ENCODE assay signal across 18 cellular contexts in genomic region chr22:22953796-22954195, GRCh38.
DNase-seq lines count a peak whose midpoint lies in the region; ATAC-seq, FAIRE-seq and TF ChIP-seq lines count a peak whose summit lies in the region.
"Had no signal": no experiment of that assay in that cellular context is flagged by ENCODE, and none has a peak within 500 bp of the region (broad histone marks: within the 10 kb centered on the region; RNA-seq: fewer than 3 reads in every experiment).

No MANE protein-coding gene starts in this region.

- H3K9me3 Mint-ChIP-seq in activated CD4-positive, alpha-beta memory T cell treated with anti-CD3 and anti-CD28 coated beads, Interleukin-2, amount 10 ng/mL, durations not matched to agents 7 days and 5 days: no peaks in the 10 kb centered on the region
- no peaks in the 10 kb centered on the region for H3K9me3 Mint-ChIP-seq in activated CD4-positive, alpha-beta memory T cell treated with anti-CD3 and anti-CD28 coated beads for 36 hours
- H3K9me3 Mint-ChIP-seq in naive B cell: no peaks in the 10 kb centered on the region

- no peaks in the 10 kb centered on the region for H3K36me3 Mint-ChIP-seq in activated CD4-positive, alpha-beta memory T cell treated with anti-CD3 and anti-CD28 coated beads, Interleukin-2, amount 10 ng/mL, durations not matched to agents 7 days and 5 days (ENCODE audit: low read depth)
- H3K36me3 Mint-ChIP-seq in activated CD4-positive, alpha-beta memory T cell treated with anti-CD3 and anti-CD28 coated beads for 36 hours: no peaks in the 10 kb centered on the region
- no peaks in the 10 kb centered on the region for H3K36me3 Mint-ChIP-seq in naive B cell

- no peaks in the 10 kb centered on the region for H3K4me1 Mint-ChIP-seq in activated CD4-positive, alpha-beta memory T cell treated with anti-CD3 and anti-CD28 coated beads, Interleukin-2, amount 10 ng/mL, durations not matched to agents 7 days and 5 days
- peaks cover 3% of the 10 kb centered on the region for H3K4me1 Mint-ChIP-seq in activated CD4-positive, alpha-beta memory T cell treated with anti-CD3 and anti-CD28 coated beads for 36 hours (ENCODE audit: low read depth)
- H3K4me1 Mint-ChIP-seq in naive B cell: peaks cover 54 to 62% (median 62%) of the 10 kb centered on the region in 3 donors

- POLR2A ChIA-PET in activated CD4-positive, alpha-beta memory T cell treated with anti-CD3 and anti-CD28 coated beads, Interleukin-2, amount 10 ng/mL, durations not matched to agents 7 days and 5 days (lab: Charles Lee): interaction anchor here (0.8 kb wide), 1 partner anchor 9 kb away, joined by 3 read pairs; no protein-coding TSS in a partner anchor
- POLR2A ChIA-PET in activated CD4-positive, alpha-beta memory T cell treated with anti-CD3 and anti-CD28 coated beads for 36 hours (lab: Charles Lee): no interaction called here
- POLR2A ChIA-PET in OCI-LY7 (lab: Charles Lee): interaction anchor here (0.7 to 1.4 kb wide), 5 partner anchors 12 to 181 kb away, joined by 3 to 8 read pairs (median 3); no protein-coding TSS in a partner anchor

- no peak for FAIRE-seq in H54 (lab: Jason Lieb, UNC)

- H3K27me3 Mint-ChIP-seq in activated CD4-positive, alpha-beta memory T cell treated with anti-CD3 and anti-CD28 coated beads, Interleukin-2, amount 10 ng/mL, durations not matched to agents 7 days and 5 days: peaks cover 33% of the 10 kb centered on the region
- peaks cover 35% of the 10 kb centered on the region for H3K27me3 Mint-ChIP-seq in activated CD4-positive, alpha-beta memory T cell treated with anti-CD3 and anti-CD28 coated beads for 36 hours
- H3K27me3 Mint-ChIP-seq in naive B cell: no peaks in the 10 kb centered on the region

- H3K4me2 ChIP-seq in OCI-LY7 (ENCODE audit: low read length): peak overlapping the region; percentile 52
- H3K4me2 ChIP-seq: PC-9 had no signal

- H3K9me2 ChIP-seq in OCI-LY7 (ENCODE audit: insufficient read depth, low read length): no peaks in the 10 kb centered on the region

- no peak overlapping the region for H3K4me3 ChIP-seq in OCI-LY7 (ENCODE audit: low read depth, low read length, poor library complexity, severe bottlenecking)
- H3K4me3 ChIP-seq: PC-9, SJCRH30 had no signal

- H4K20me1 ChIP-seq in OCI-LY7 (ENCODE audit: insufficient read depth, low read length): no peaks in the 10 kb centered on the region

- no peak for ATAC-seq in naive B cell (ENCODE audit: low read depth in 2 of 2)
- no peak for ATAC-seq in esophagus mucosa
- ATAC-seq: HCT116 had no signal

- H3K4me3 Mint-ChIP-seq in activated CD4-positive, alpha-beta memory T cell treated with anti-CD3 and anti-CD28 coated beads, Interleukin-2, amount 10 ng/mL, durations not matched to agents 7 days and 5 days: no peak overlapping the region
- H3K4me3 Mint-ChIP-seq in activated CD4-positive, alpha-beta memory T cell treated with anti-CD3 and anti-CD28 coated beads for 36 hours: no peak overlapping the region
- H3K4me3 Mint-ChIP-seq in naive B cell: peak overlapping the region in 7 of 8 donors; percentile 9 to 79 (median 64)
- H3K4me3 Mint-ChIP-seq: CD4-positive, alpha-beta memory T cell had no signal

- H3K36me3 ChIP-seq in OCI-LY7 (ENCODE audit: insufficient read depth, low read length): peaks cover 13% of the 10 kb centered on the region; the same call in 1 of the 2 replicates
- H3K36me3 ChIP-seq: BE2C, SJCRH30 had no signal

- H3K27ac Mint-ChIP-seq in activated CD4-positive, alpha-beta memory T cell treated with anti-CD3 and anti-CD28 coated beads, Interleukin-2, amount 10 ng/mL, durations not matched to agents 7 days and 5 days: no peak overlapping the region
- no peak overlapping the region for H3K27ac Mint-ChIP-seq in activated CD4-positive, alpha-beta memory T cell treated with anti-CD3 and anti-CD28 coated beads for 36 hours
- peak overlapping the region; percentile 1 to 87 (median 49) for H3K27ac Mint-ChIP-seq in naive B cell
- H3K27ac Mint-ChIP-seq: CD4-positive, alpha-beta memory T cell had no signal

- intact Hi-C loops in activated CD4-positive, alpha-beta memory T cell treated with anti-CD3 and anti-CD28 coated beads for 36 hours (cut with micrococcal nuclease): no loop called here
- intact Hi-C loops in OCI-LY7 (cut with micrococcal nuclease; ENCODE audit: unreplicated experiment): loop anchor here (1.0 to 10.0 kb wide), 5 partner anchors 69 to 431 kb away; no protein-coding TSS in a partner anchor

- CTCF ChIA-PET in activated CD4-positive, alpha-beta memory T cell treated with anti-CD3 and anti-CD28 coated beads, Interleukin-2, amount 10 ng/mL, durations not matched to agents 7 days and 5 days (lab: Charles Lee): interaction anchor here (0.7 to 6.9 kb wide), 20 partner anchors 9 to 287 kb away, joined by 3 to 93 read pairs (median 6); no protein-coding TSS in a partner anchor
- CTCF ChIA-PET in activated CD4-positive, alpha-beta memory T cell treated with anti-CD3 and anti-CD28 coated beads for 36 hours (lab: Charles Lee): interaction anchor here (0.9 to 9.3 kb wide), 15 partner anchors 11 to 287 kb away, joined by 3 to 217 read pairs (median 40); partner anchors contain the start of gene IGLL5
- CTCF ChIA-PET in OCI-LY7 (lab: Charles Lee; ENCODE audit: unreplicated experiment): interaction anchor here (0.5 to 2.8 kb wide), 7 partner anchors 11 to 270 kb away, joined by 3 to 22 read pairs (median 5); no protein-coding TSS in a partner anchor

- TF ChIP-seq POLR2A in H54 (IDR thresholded peaks at IDR 0.05; ENCODE audit: low read depth, low read length): no peak

- H3K27ac ChIP-seq in OCI-LY7 (ENCODE audit: low read depth, low read length, poor library complexity, severe bottlenecking): no peak overlapping the region
- H3K27ac ChIP-seq: PC-9, SJCRH30 had no signal

- H3K9me3 ChIP-seq in OCI-LY7 (ENCODE audit: low read length): peaks cover 12% of the 10 kb centered on the region; the same call in 1 of the 2 replicates
- H3K9me3 ChIP-seq: BE2C, SJCRH30 had no signal

- no peak for TF ChIP-seq CTCF in OCI-LY7 (conservative IDR thresholded peaks at IDR 0.05; ENCODE audit: low read length)

- H2AFZ ChIP-seq in OCI-LY7 (ENCODE audit: low read length): no peak overlapping the region
- H2AFZ ChIP-seq: PC-9 had no signal

- BruUV-seq in OCI-LY7 (replicated peaks; lab: Mats Ljungman, UMichigan): no TSS peak

- no peaks in the 10 kb centered on the region for H3K79me2 ChIP-seq in OCI-LY7 (ENCODE audit: insufficient read depth, low read depth, low read length)

- DNase-seq in activated CD4-positive, alpha-beta memory T cell treated with anti-CD3 and anti-CD28 coated beads, Interleukin-2, amount 10 ng/mL, durations not matched to agents 7 days and 5 days: peak; percentile 13
- DNase-seq in activated CD4-positive, alpha-beta memory T cell treated with anti-CD3 and anti-CD28 coated beads for 36 hours: no peak
- DNase-seq in OCI-LY7 (ENCODE audit: low spot score): no peak
- no peak for DNase-seq in naive B cell
- DNase-seq in H54 (ENCODE audit: insufficient read length, low spot score): no peak
- DNase-seq in activated CD8-positive, alpha-beta memory T cell treated with anti-CD3 and anti-CD28 coated beads, Interleukin-2, amount 50 U/mL, for 48 hours: no peak
- no peak for DNase-seq in islet precursor cell
- DNase-seq: 8988T; BE2C; CD4-positive, alpha-beta memory T cell; DMS153; NCI-H1105 treated with DMSO at 0.1 percent for 48 hours; NCI-H1694; NCI-H2081 treated with DMSO at 0.1 percent for 48 hours; PC-9; SJCRH30 had no signal

- H3K4me1 ChIP-seq in OCI-LY7 (ENCODE audit: insufficient read depth, low read length, poor library complexity, severe bottlenecking): peaks cover 61% of the 10 kb centered on the region
- H3K4me1 ChIP-seq: BE2C had no signal

Comparison
In these comparisons a context has a peak if more than half of its experiments do, and no peak if none do; other contexts are left out.
1. H3K27ac Mint-ChIP-seq: peak in naive B cell (6 of 6); none in activated CD4-positive, alpha-beta memory T cell treated with anti-CD3 and anti-CD28 coated beads, Interleukin-2, amount 10 ng/mL, durations not matched to agents 7 days and 5 days (single experiment) and activated CD4-positive, alpha-beta memory T cell treated with anti-CD3 and anti-CD28 coated beads for 36 hours (single experiment).
2. H3K4me3 Mint-ChIP-seq: peak in naive B cell (7 of 8); none in activated CD4-positive, alpha-beta memory T cell treated with anti-CD3 and anti-CD28 coated beads, Interleukin-2, amount 10 ng/mL, durations not matched to agents 7 days and 5 days (single experiment) and activated CD4-positive, alpha-beta memory T cell treated with anti-CD3 and anti-CD28 coated beads for 36 hours (single experiment).